ENCODE assay signal across 8 cellular contexts in genomic region chr3:98733778-98734281, GRCh38. TPM values are rescaled to one million over a fixed set of nuclear protein-coding genes. Genes with fewer than 3 reads are reported as not detected.
DNase-seq lines count a peak whose midpoint lies in the region; ATAC-seq, FAIRE-seq and TF ChIP-seq lines count a peak whose summit lies in the region.

No MANE protein-coding gene starts in this region.

- TF ChIP-seq CTCF in LNCaP clone FGC (IDR thresholded peaks at IDR 0.05; ENCODE audit: control insufficient read depth, extremely low read depth, insufficient read depth) (no peak), chondrocyte (IDR thresholded peaks at IDR 0.05) (no peak)

- peak; percentile 27 for FAIRE-seq in urothelium cell line (lab: Jason Lieb, UNC)

- intact Hi-C loops in activated CD4-positive, alpha-beta T cell treated with anti-CD3 and anti-CD28 coated beads, Interleukin-2, amount 10 ng/mL, durations not matched to agents 24 days and 14 days (cut with micrococcal nuclease) = loop anchor here (5.0 kb wide), 2 partner anchors 78 to 142 kb away; partner anchors contain the start of gene CPOX

- H3K27ac Mint-ChIP-seq in activated CD4-positive, alpha-beta T cell treated with anti-CD3 and anti-CD28 coated beads, Interleukin-2, amount 10 ng/mL, durations not matched to agents 24 days and 14 days = no peak overlapping the region
- H3K27ac Mint-ChIP-seq in chondrocyte (ENCODE audit: unreplicated experiment) (no peak overlapping the region), memory B cell (no peak overlapping the region)

- no peak overlapping the region for H3K4me3 ChIP-seq in LNCaP clone FGC (ENCODE audit: low read depth, low read length)

- H3K4me3 Mint-ChIP-seq in activated CD4-positive, alpha-beta T cell treated with anti-CD3 and anti-CD28 coated beads, Interleukin-2, amount 10 ng/mL, durations not matched to agents 24 days and 14 days = peak overlapping the region; percentile 81
- H3K4me3 Mint-ChIP-seq in chondrocyte (ENCODE audit: unreplicated experiment) (peak overlapping the region; percentile 75), memory B cell (peak overlapping the region; percentile 54)

- no peak for ATAC-seq in memory B cell (ENCODE audit: low read depth)

- no peaks in the 10 kb centered on the region for H3K36me3 Mint-ChIP-seq in activated CD4-positive, alpha-beta T cell treated with anti-CD3 and anti-CD28 coated beads, Interleukin-2, amount 10 ng/mL, durations not matched to agents 24 days and 14 days (ENCODE audit: low read depth)
- peaks cover 2% of the 10 kb centered on the region for H3K36me3 Mint-ChIP-seq in chondrocyte (ENCODE audit: low read depth)
- no peaks in the 10 kb centered on the region for H3K36me3 Mint-ChIP-seq in memory B cell

- no peak for DNase-seq in activated CD4-positive, alpha-beta T cell treated with anti-CD3 and anti-CD28 coated beads, Interleukin-2, amount 10 ng/mL, durations not matched to agents 24 days and 14 days
- DNase-seq in activated CD4-positive, alpha-beta T cell treated with anti-CD3 and anti-CD28 coated beads, Interleukin-2, amount 50 U/mL, for 4 hours = no peak
- DNase-seq in LNCaP clone FGC (ENCODE audit: low read depth) = peak; percentile 56
- no peak for DNase-seq in chondrocyte (ENCODE audit: low spot score)
- DNase-seq in memory B cell (ENCODE audit: low spot score in 2 of 2) = no peak
- peak; percentile 21 for DNase-seq in urothelium cell line (ENCODE audit: low spot score)
- no peak for DNase-seq in GDM1 (lab: John Stamatoyannopoulos, UW)
- DNase-seq in activated CD8-positive, alpha-beta memory T cell treated with anti-CD3 and anti-CD28 coated beads, Interleukin-2, amount 50 U/mL, for 48 hours = no peak

- H3K4me1 Mint-ChIP-seq in activated CD4-positive, alpha-beta T cell treated with anti-CD3 and anti-CD28 coated beads, Interleukin-2, amount 10 ng/mL, durations not matched to agents 24 days and 14 days = peaks cover 15% of the 10 kb centered on the region
- H3K4me1 Mint-ChIP-seq in chondrocyte (ENCODE audit: low read depth) = peaks cover 14% of the 10 kb centered on the region
- H3K4me1 Mint-ChIP-seq in memory B cell = peaks cover 10% of the 10 kb centered on the region

- peaks cover 78% of the 10 kb centered on the region for H3K27me3 Mint-ChIP-seq in activated CD4-positive, alpha-beta T cell treated with anti-CD3 and anti-CD28 coated beads, Interleukin-2, amount 10 ng/mL, durations not matched to agents 24 days and 14 days
- H3K27me3 Mint-ChIP-seq in chondrocyte (ENCODE audit: low read depth) (peaks cover 41% of the 10 kb centered on the region), memory B cell (peaks cover 26% of the 10 kb centered on the region)

- no peaks in the 10 kb centered on the region for H3K9me3 Mint-ChIP-seq in activated CD4-positive, alpha-beta T cell treated with anti-CD3 and anti-CD28 coated beads, Interleukin-2, amount 10 ng/mL, durations not matched to agents 24 days and 14 days
- no peaks in the 10 kb centered on the region for H3K9me3 Mint-ChIP-seq in chondrocyte (ENCODE audit: low read depth)
- no peaks in the 10 kb centered on the region for H3K9me3 Mint-ChIP-seq in memory B cell

RNA-seq across cellular contexts. Expression of gene ST3GAL6, which starts 29.3 kb away (rescaled TPM):
- total RNA-seq in activated CD4-positive, alpha-beta T cell treated with anti-CD3 and anti-CD28 coated beads, Interleukin-2, amount 10 ng/mL, durations not matched to agents 24 days and 14 days = 0.19 TPM in 1 of 2 replicates, not detected in the other
- 0.32 TPM in 1 of 3 replicates, not detected in the others for total RNA-seq in chondrocyte

Comparison
In these comparisons a context has a peak if more than half of its experiments do, and no peak if none do; other contexts are left out.
1. DNase-seq: peak in LNCaP clone FGC (single experiment) and urothelium cell line (single experiment); none in activated CD4-positive, alpha-beta T cell treated with anti-CD3 and anti-CD28 coated beads, Interleukin-2, amount 10 ng/mL, durations not matched to agents 24 days and 14 days (single experiment), activated CD4-positive, alpha-beta T cell treated with anti-CD3 and anti-CD28 coated beads, Interleukin-2, amount 50 U/mL, for 4 hours (0 of 2), chondrocyte (single experiment), memory B cell (0 of 2), GDM1 (single experiment) and activated CD8-positive, alpha-beta memory T cell treated with anti-CD3 and anti-CD28 coated beads, Interleukin-2, amount 50 U/mL, for 48 hours (single experiment).
2. Peak in every context shown above with its lines, with median percentiles within 50 percentile points of each other: H3K4me3 Mint-ChIP-seq.